Comparison of ENCODE assay signal across 7 cellular contexts in the genomic region with DNA sequence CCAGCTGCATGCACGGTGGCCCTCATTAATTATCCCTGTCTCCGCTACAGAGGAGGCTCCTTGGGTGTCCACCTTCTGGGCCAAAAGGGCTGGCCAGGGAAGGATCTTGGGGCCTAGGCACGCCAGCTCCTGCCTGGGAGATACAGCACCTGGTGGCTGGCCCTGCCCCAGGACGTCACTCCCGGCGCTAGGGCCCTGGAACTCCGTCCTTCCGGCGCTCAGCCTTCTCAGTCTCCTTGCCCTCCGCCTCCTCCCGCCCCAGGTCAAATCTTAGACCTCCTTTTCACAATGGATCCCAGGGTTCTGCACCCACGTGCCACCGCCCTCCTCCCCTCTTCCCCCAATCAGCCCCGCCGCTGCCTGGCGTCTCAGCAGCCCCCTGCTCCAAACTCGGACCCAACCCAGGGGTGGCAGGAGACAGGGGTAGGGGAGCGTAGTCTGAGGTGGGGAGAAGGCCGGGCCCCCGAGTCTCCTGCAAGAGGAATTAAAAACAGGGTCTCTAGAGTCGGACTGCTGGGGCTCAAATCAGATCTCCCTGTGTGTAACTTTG. TPM values are rescaled to one million over a fixed set of nuclear protein-coding genes. Genes with fewer than 3 reads are reported as not detected.
DNase-seq lines count a peak whose midpoint lies in the region; ATAC-seq and TF ChIP-seq lines count a peak whose summit lies in the region.

No MANE protein-coding gene starts in this region.

- peaks cover 56% of the 10 kb centered on the region for H3K79me2 ChIP-seq in MM.1S (ENCODE audit: low read length)

- peak; percentile 80 for DNase-seq in GM10248 (ENCODE audit: extremely low spot score)
- DNase-seq in H4 (ENCODE audit: low spot score) = peak; percentile 29
- peak; percentile 72 for DNase-seq in MM.1S
- DNase-seq in activated CD4-positive, alpha-beta T cell treated with anti-CD3 and anti-CD28 coated beads, Interleukin-2, amount 10 ng/mL, durations not matched to agents 7 days and 5 days = peak; percentile 61
- DNase-seq in dermis blood vessel endothelial cell = peak; percentile 72
- DNase-seq in left lung = peak; percentile 82 to 92
- DNase-seq in stimulated activated CD4-positive, alpha-beta T cell treated with anti-CD3 and anti-CD28 coated beads, Interleukin-4, amount 100 ng/mL, for 24 hours = peak; percentile 56

- H3K4me1 Mint-ChIP-seq in activated CD4-positive, alpha-beta T cell treated with anti-CD3 and anti-CD28 coated beads, Interleukin-2, amount 10 ng/mL, durations not matched to agents 7 days and 5 days = peaks cover 47% of the 10 kb centered on the region

- peak; percentile 69 for ATAC-seq in left lung

- peak overlapping the region; percentile 89 for H3K4me3 Mint-ChIP-seq in activated CD4-positive, alpha-beta T cell treated with anti-CD3 and anti-CD28 coated beads, Interleukin-2, amount 10 ng/mL, durations not matched to agents 7 days and 5 days

- H3K9me3 Mint-ChIP-seq in activated CD4-positive, alpha-beta T cell treated with anti-CD3 and anti-CD28 coated beads, Interleukin-2, amount 10 ng/mL, durations not matched to agents 7 days and 5 days = no peaks in the 10 kb centered on the region

- H3K27me3 Mint-ChIP-seq in activated CD4-positive, alpha-beta T cell treated with anti-CD3 and anti-CD28 coated beads, Interleukin-2, amount 10 ng/mL, durations not matched to agents 7 days and 5 days = peaks cover 5% of the 10 kb centered on the region

- H3K27ac Mint-ChIP-seq in activated CD4-positive, alpha-beta T cell treated with anti-CD3 and anti-CD28 coated beads, Interleukin-2, amount 10 ng/mL, durations not matched to agents 7 days and 5 days = peak overlapping the region; percentile 88

- peaks cover 46% of the 10 kb centered on the region for H4K20me1 ChIP-seq in MM.1S (ENCODE audit: insufficient read depth, low read length)

- peaks cover 23% of the 10 kb centered on the region for H3F3A ChIP-seq in MM.1S (ENCODE audit: insufficient read depth, low read length)

- peak overlapping the region; percentile 91 for H3K9ac ChIP-seq in MM.1S (ENCODE audit: low read length)

- TF ChIP-seq CTCF in GM10248 (IDR thresholded peaks at IDR 0.05; ENCODE audit: control extremely low read depth, extremely low read depth, low read depth, missing control alignments) (no peak), MM.1S (IDR thresholded peaks at IDR 0.05; ENCODE audit: low read length) (no peak), left lung (IDR thresholded peaks at IDR 0.05) (no peak)

- H3K9me3 ChIP-seq in MM.1S (replicated peaks; ENCODE audit: insufficient read depth, low read length) (no peaks in the 10 kb centered on the region), left lung (no peaks in the 10 kb centered on the region)

- H3K27me3 ChIP-seq in MM.1S (replicated peaks; ENCODE audit: insufficient read depth, low read length) = no peaks in the 10 kb centered on the region
- no peaks in the 10 kb centered on the region for H3K27me3 ChIP-seq in left lung

- intact Hi-C loops in left lung (cut with DNase I) = no loop called here

- H3K4me1 ChIP-seq in MM.1S (ENCODE audit: low read length) (peaks cover 23% of the 10 kb centered on the region), left lung (peaks cover 40 to 57% of the 10 kb centered on the region in 2 donors)

- H3K36me3 ChIP-seq in MM.1S (replicated peaks; ENCODE audit: insufficient read depth, low read length) = no peaks in the 10 kb centered on the region
- no peaks in the 10 kb centered on the region for H3K36me3 ChIP-seq in left lung

- H2AFZ ChIP-seq in MM.1S (ENCODE audit: low read length) = peak overlapping the region; percentile 39

- peaks cover 11% of the 10 kb centered on the region for H3K36me3 Mint-ChIP-seq in activated CD4-positive, alpha-beta T cell treated with anti-CD3 and anti-CD28 coated beads, Interleukin-2, amount 10 ng/mL, durations not matched to agents 7 days and 5 days (ENCODE audit: low read depth)

- H3K4me3 ChIP-seq in MM.1S (ENCODE audit: low read length) (peak overlapping the region; percentile 94), left lung (peak overlapping the region; percentile 94 to 99)

- POLR2A ChIA-PET in GM10248 (lab: Yijun Ruan, JAX) = interaction anchor here (1.2 kb wide), 1 partner anchor 11 kb away, joined by 3 read pairs; no protein-coding TSS in a partner anchor
- POLR2A ChIA-PET in activated CD4-positive, alpha-beta T cell treated with anti-CD3 and anti-CD28 coated beads, Interleukin-2, amount 10 ng/mL, durations not matched to agents 7 days and 5 days (lab: Charles Lee) = no interaction called here

- H3K9me2 ChIP-seq in MM.1S (replicated peaks; ENCODE audit: insufficient read depth, low read length) = no peaks in the 10 kb centered on the region

- peak overlapping the region; percentile 88 for H3K4me2 ChIP-seq in MM.1S (ENCODE audit: low read depth, low read length)

- CTCF ChIA-PET in GM10248 (lab: Yijun Ruan, JAX) = no interaction called here
- CTCF ChIA-PET in activated CD4-positive, alpha-beta T cell treated with anti-CD3 and anti-CD28 coated beads, Interleukin-2, amount 10 ng/mL, durations not matched to agents 7 days and 5 days (lab: Charles Lee) = interaction anchor here (1.0 to 2.2 kb wide), 7 partner anchors 9 to 91 kb away, joined by 3 to 9 read pairs (median 3); no protein-coding TSS in a partner anchor

- H3K27ac ChIP-seq in MM.1S (ENCODE audit: low read length) = peak overlapping the region; percentile 68; the same call in 1 of the 2 replicates
- H3K27ac ChIP-seq in left lung = peak overlapping the region; percentile 88 to 96

RNA-seq across cellular contexts. Expression of a gene that starts 0.9 kb away (rescaled TPM):
- 404 and 447 TPM in 2 replicates for total RNA-seq in H4 (2014; rRNA removed; shearing (Covaris generic))
- total RNA-seq in activated CD4-positive, alpha-beta T cell treated with anti-CD3 and anti-CD28 coated beads, Interleukin-2, amount 10 ng/mL, durations not matched to agents 7 days and 5 days = 100 to 1,000 TPM; 224 to 228 TPM
- total RNA-seq in dermis blood vessel endothelial cell (297 and 647 TPM in 2 replicates), left lung (100 to 1,000 TPM; 458 to 594 TPM)

Comparison
In these comparisons a context has a peak if more than half of its experiments do, and no peak if none do; other contexts are left out.
1. Peak in every context shown above with its lines: DNase-seq, ATAC-seq, H3K4me3 ChIP-seq and H3K27ac ChIP-seq.
2. DNase-seq: peak in every context shown above with its lines; median percentile 87 in left lung; 80 in GM10248; 72 in MM.1S; 72 in dermis blood vessel endothelial cell; 61 in activated CD4-positive, alpha-beta T cell treated with anti-CD3 and anti-CD28 coated beads, Interleukin-2, amount 10 ng/mL, durations not matched to agents 7 days and 5 days; 56 in stimulated activated CD4-positive, alpha-beta T cell treated with anti-CD3 and anti-CD28 coated beads, Interleukin-4, amount 100 ng/mL, for 24 hours; 29 in H4.